10 cellular contexts compared by ENCODE assay signal in the genomic region with DNA sequence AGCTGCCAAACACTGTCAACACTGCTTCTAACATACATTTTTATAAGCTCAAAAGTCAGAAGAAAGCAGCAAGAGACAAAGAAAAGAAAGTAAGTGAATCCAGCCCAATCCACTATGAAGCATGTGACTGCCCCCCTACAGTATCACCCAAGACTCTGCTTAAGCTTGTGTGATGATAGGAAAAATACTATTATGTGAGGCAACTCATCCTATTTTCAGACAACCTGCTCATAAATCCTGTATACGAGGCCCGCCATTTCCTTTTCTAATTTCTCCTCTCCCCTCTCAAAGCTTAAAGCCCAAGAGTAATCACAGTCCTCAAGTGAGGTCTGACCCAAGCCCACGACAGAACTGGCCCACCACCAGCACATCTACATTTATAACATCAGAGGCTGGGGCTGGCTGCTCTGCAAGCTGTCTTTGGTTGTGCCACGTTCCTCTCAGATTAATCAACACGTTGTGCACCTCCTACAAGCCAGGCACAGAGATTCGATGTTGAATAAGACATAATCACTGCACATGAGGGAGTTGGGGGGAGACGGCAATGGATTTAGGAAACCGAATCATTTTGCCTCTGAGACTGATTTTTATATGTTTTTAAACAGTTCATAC. TPM values are rescaled to one million over a fixed set of nuclear protein-coding genes. Genes with fewer than 3 reads are reported as not detected.
A peak's percentile ranks its signal among the peaks of the same experiment; 100 is the strongest.
DNase-seq lines count a peak whose midpoint lies in the region; ATAC-seq and TF ChIP-seq lines count a peak whose summit lies in the region.
"Had no signal": no experiment of that assay in that cellular context is flagged by ENCODE, and none has a peak within 500 bp of the region (broad histone marks: within the 10 kb centered on the region; RNA-seq: fewer than 3 reads in every experiment).

No MANE protein-coding gene starts in this region.

- H3K36me3 Mint-ChIP-seq in mesothelial cell of epicardium, result no peaks in the 10 kb centered on the region

- H3K4me3 Mint-ChIP-seq in mesothelial cell of epicardium, result peak overlapping the region; percentile 3

- H3K4me1 Mint-ChIP-seq in mesothelial cell of epicardium, result peaks cover 27% of the 10 kb centered on the region

- H3K9me3 ChIP-seq in MG63 (peaks cover 2% of the 10 kb centered on the region), esophagus (ENCODE audit: control insufficient read depth in 2 of 2, insufficient read depth in 1 of 2, low read depth in 1 of 2, low read length in 1 of 2) (peaks cover 0 to 3% of the 10 kb centered on the region in 2 donors), testis (no peaks in the 10 kb centered on the region)

- H3K27me3 ChIP-seq in MG63, result no peaks in the 10 kb centered on the region
- no peaks in the 10 kb centered on the region for H3K27me3 ChIP-seq in esophagus (ENCODE audit: control insufficient read depth in 1 of 2, insufficient read depth in 2 of 2, low read length in 2 of 2)
- no peaks in the 10 kb centered on the region for H3K27me3 ChIP-seq in testis

- H3K4me3 ChIP-seq in MG63 (no peak overlapping the region), esophagus (ENCODE audit: low read depth in 1 of 2, low read length in 2 of 2) (no peak overlapping the region), testis (no peak overlapping the region)

- H3K4me1 ChIP-seq in esophagus (ENCODE audit: control insufficient read depth in 2 of 2, insufficient read depth in 2 of 2, low read length in 1 of 2) (no peaks in the 10 kb centered on the region), testis (peaks cover 4% of the 10 kb centered on the region)

- H3K9me3 Mint-ChIP-seq in mesothelial cell of epicardium, result peaks cover 6% of the 10 kb centered on the region

- DNase-seq in MG63, result peak; percentile 49
- no peak for DNase-seq in mesothelial cell of epicardium (ENCODE audit: low spot score in 2 of 2, unreplicated experiment in 2 of 2)
- no peak for DNase-seq in testis
- no peak for DNase-seq in NOMO-1 treated with DMSO at 0.1 percent for 48 hours (lab: John Stamatoyannopoulos, UW; ENCODE audit: unreplicated experiment)
- DNase-seq: NCI-H2029 had no signal

- no peaks in the 10 kb centered on the region for H3K27me3 Mint-ChIP-seq in mesothelial cell of epicardium (ENCODE audit: low read depth)

- TF ChIP-seq CTCF in mesothelial cell of epicardium (IDR thresholded peaks at IDR 0.05; ENCODE audit: unreplicated experiment) (no peak), testis (IDR thresholded peaks at IDR 0.05) (no peak)

- no peak for TF ChIP-seq POLR2A in testis (IDR thresholded peaks at IDR 0.05)

- no peak for ATAC-seq in GM19023 (IDR thresholded peaks at IDR 0.05; ENCODE audit: unreplicated experiment)
- no peak for ATAC-seq in HG03342 (IDR thresholded peaks at IDR 0.05; ENCODE audit: unreplicated experiment)
- ATAC-seq in HG02610 (IDR thresholded peaks at IDR 0.05; ENCODE audit: unreplicated experiment), result no peak

- H3K27ac ChIP-seq in esophagus (ENCODE audit: low read depth in 2 of 2, low read length in 1 of 2) (peak overlapping the region; percentile 56 to 66), testis (peak overlapping the region; percentile 50 to 59)

- H3K27ac Mint-ChIP-seq in mesothelial cell of epicardium, result peak overlapping the region; percentile 83

- intact Hi-C loops in testis (cut with DNase I; ENCODE audit: low total_unique reads), result no loop called here

- H3K36me3 ChIP-seq in MG63 (no peaks in the 10 kb centered on the region), esophagus (ENCODE audit: control insufficient read depth in 2 of 2, insufficient read depth in 2 of 2, low read length in 1 of 2) (no peaks in the 10 kb centered on the region), testis (ENCODE audit: low read depth, missing control alignments) (no peaks in the 10 kb centered on the region)

- WGBS in esophagus, 2 donors, result 38 to 48% methylated on average over 8 of the region's 8 CpGs
- WGBS in testis, 2 donors, result 55 to 64% methylated on average over 8 of the region's 8 CpGs

RNA-seq across cellular contexts. Expression of a gene that starts 16.2 kb away (rescaled TPM):
- 2.0 and 6.8 TPM in 2 replicates for total RNA-seq in MG63 (2014; rRNA removed; shearing (Covaris generic); ENCODE audit: low replicate concordance)
- polyA plus RNA-seq in esophagus (1 to 10 TPM; 3.3 to 6.5 TPM), testis (ENCODE audit: insufficient read depth, low read depth, low replicate concordance) (23.3 TPM)
- total RNA-seq in mesothelial cell of epicardium (12.3 to 13.7 TPM (median 13.0 TPM) in 3 replicates), testis (10 to 100 TPM; 73.1 to 73.6 TPM)

RNA-seq across cellular contexts. Expression of a gene that starts 49.5 kb away (rescaled TPM):
- total RNA-seq in MG63 (2014; rRNA removed; shearing (Covaris generic); ENCODE audit: low replicate concordance), result not detected in 2 replicates
- polyA plus RNA-seq in esophagus, result 10 to 100 TPM in 1 of 2 donors, 1 to 10 TPM in 1; 6.1 to 11.2 TPM
- total RNA-seq in mesothelial cell of epicardium, result 0.09 TPM in 1 of 3 replicates, not detected in the others
- under 1 TPM; 0.16 to 0.19 TPM for total RNA-seq in testis
- not detected for polyA plus RNA-seq in testis (ENCODE audit: insufficient read depth, low read depth, low replicate concordance)
- total RNA-seq: activated CD8-positive, alpha-beta memory T cell treated with anti-CD3 and anti-CD28 coated beads for 36 hours had no signal
